In genomic region chr5:178127300-178128009, GRCh38 we compare ENCODE assay signal across 14 cellular contexts. TPM values are rescaled to one million over a fixed set of nuclear protein-coding genes. Genes with fewer than 3 reads are reported as not detected.
DNase-seq lines count a peak whose midpoint lies in the region; ATAC-seq, FAIRE-seq and TF ChIP-seq lines count a peak whose summit lies in the region.
"Not testable (repeated sequence)": the region's sequence is repeated elsewhere in the genome, so short reads cannot be mapped to it uniquely, and the experiment has no call there.
"Had no signal": no experiment of that assay in that cellular context is flagged by ENCODE, and none has a peak within 500 bp of the region (broad histone marks: within the 10 kb centered on the region; RNA-seq: fewer than 3 reads in every experiment).

No MANE protein-coding gene starts in this region.

- WGBS in K562 (ENCODE audit: insufficient coverage, low coverage, missing lambda C conversion rate): 7% methylated on average over 14 of the region's 14 CpGs
- WGBS in trophoblast cell (ENCODE audit: extremely low coverage, insufficient coverage, insufficient read length): no CpG with 5 or more reads among the region's 14 CpGs

- H3K27ac Mint-ChIP-seq in CD4-positive, alpha-beta T cell: not testable (repeated sequence)
- H3K27ac Mint-ChIP-seq in T-helper 17 cell: peak overlapping the region; percentile 39

- H2AK5ac ChIP-seq in trophoblast cell (ENCODE audit: low read length): peak overlapping the region; percentile 65

- POLR2A ChIA-PET in CD4-positive, alpha-beta T cell (lab: Charles Lee): not testable (repeated sequence)
- POLR2A ChIA-PET in K562 (lab: Yijun Ruan, JAX): interaction anchor here (0.9 kb wide), 2 partner anchors 14 to 52 kb away, joined by 3 to 4 read pairs; partner anchors contain the start of gene N4BP3

- not testable (repeated sequence) for H3K27me3 Mint-ChIP-seq in CD4-positive, alpha-beta T cell; T-helper 17 cell

- H2BK12ac ChIP-seq in trophoblast cell (ENCODE audit: low read length): peak overlapping the region; percentile 34

- H3K36me3 ChIP-seq in HUES48 (ENCODE audit: control insufficient read depth, insufficient read depth, low read length): peaks cover 16% of the 10 kb centered on the region
- peaks cover 11% of the 10 kb centered on the region; the same call in 2 of the 3 replicates for H3K36me3 ChIP-seq in K562 (ENCODE audit: control insufficient read depth, insufficient read depth, low read length)
- not testable (repeated sequence) for H3K36me3 ChIP-seq in left ventricle myocardium inferior; lower lobe of right lung; trophoblast cell (ENCODE audit: control insufficient read depth in 1 of 2, insufficient read depth in 2 of 2, low read length in 2 of 2)

- not testable (repeated sequence) for H3K9me3 Mint-ChIP-seq in CD4-positive, alpha-beta T cell

- not testable (repeated sequence) for H4K12ac ChIP-seq in trophoblast cell (ENCODE audit: low read depth, low read length)

- peak overlapping the region; percentile 48 for H3K9ac ChIP-seq in HUES48 (ENCODE audit: low read depth, low read length)
- H3K9ac ChIP-seq in K562 (ENCODE audit: insufficient read depth in 1 of 2, low read depth in 2 of 2, low read length in 2 of 2): peak overlapping the region; percentile 60 to 84
- not testable (repeated sequence) for H3K9ac ChIP-seq in trophoblast cell (ENCODE audit: low read length)

- peak overlapping the region; percentile 75 for H2AFZ ChIP-seq in K562 (ENCODE audit: low read depth, low read length)
- not testable (repeated sequence) for H2AFZ ChIP-seq in trophoblast cell (ENCODE audit: insufficient read depth, low read length, poor library complexity)

- not testable (repeated sequence) for H3K23ac ChIP-seq in trophoblast cell (ENCODE audit: low read length)

- peaks cover 14% of the 10 kb centered on the region for H3K4me1 Mint-ChIP-seq in CD4-positive, alpha-beta T cell (ENCODE audit: low read depth)
- H3K4me1 Mint-ChIP-seq in T-helper 17 cell: peaks cover 11% of the 10 kb centered on the region

- not testable (repeated sequence) for H3K14ac ChIP-seq in trophoblast cell (ENCODE audit: low read length)

- H3K36me3 Mint-ChIP-seq in CD4-positive, alpha-beta T cell (ENCODE audit: low read depth); T-helper 17 cell (ENCODE audit: low read depth): not testable (repeated sequence)

- not testable (repeated sequence) for H2BK5ac ChIP-seq in trophoblast cell (ENCODE audit: low read depth, low read length, poor library complexity)

- H3K27ac ChIP-seq in CD4-positive, alpha-beta T cell (ENCODE audit: low read depth, low read length); trophoblast cell (ENCODE audit: low read depth, low read length): not testable (repeated sequence)
- H3K27ac ChIP-seq in HUES48 (ENCODE audit: low read depth, low read length): peak overlapping the region; percentile 97
- peak overlapping the region; percentile 88 for H3K27ac ChIP-seq in K562 (ENCODE audit: extremely low read depth, low read depth, low read length)
- H3K27ac ChIP-seq in left ventricle myocardium inferior (replicated peaks): peak overlapping the region; percentile 70
- peak overlapping the region; percentile 36 for H3K27ac ChIP-seq in lower lobe of right lung

- peaks cover 14% of the 10 kb centered on the region for H3K79me1 ChIP-seq in trophoblast cell (ENCODE audit: low read length)

- 0 out of 4 replicates have a peak, but pooled peaks of 1 of the 2 experiments have one; percentile 4 for TF ChIP-seq RAD21 in K562 (CRISPR knock-in tag; conservative IDR thresholded peaks at IDR 0.05 in 1 of 2, IDR thresholded peaks at IDR 0.05 in 1 of 2)

- DNase-seq in CD4-positive, alpha-beta T cell; T-helper 17 cell; left ventricle myocardium inferior; lower lobe of right lung: not testable (repeated sequence)
- DNase-seq in NCI-H226 (peak; percentile 16), K562 (ENCODE audit: extremely low read depth in 1 of 4, low spot score in 3 of 4) (peak; percentile 70 to 94 (median 78)), trophoblast cell (peak in 1 of 2 donors; percentile 57)

- H3K18ac ChIP-seq in trophoblast cell (ENCODE audit: low read length): not testable (repeated sequence)

- peak overlapping the region; percentile 72 for H3K4me3 Mint-ChIP-seq in CD4-positive, alpha-beta T cell
- H3K4me3 Mint-ChIP-seq in T-helper 17 cell: not testable (repeated sequence)

- not testable (repeated sequence) for TF ChIP-seq POLR2A in K562 (conservative IDR thresholded peaks at IDR 0.05)

- BruUV-seq in K562 (replicated peaks; lab: Mats Ljungman, UMichigan): not testable (repeated sequence)

- H3K4me3 ChIP-seq in HUES48 (ENCODE audit: low read depth, low read length); K562; left ventricle myocardium inferior; lower lobe of right lung; trophoblast cell (ENCODE audit: low read depth, low read length): not testable (repeated sequence)

- FAIRE-seq in K562 (lab: Jason Lieb, UNC): peak; percentile 98

- H2BK120ac ChIP-seq in trophoblast cell (ENCODE audit: insufficient read depth, low read length, poor library complexity): peak overlapping the region; percentile 46

- ATAC-seq in CD4-positive, alpha-beta T cell (ENCODE audit: poor library complexity); T-helper 17 cell; lower lobe of right lung: not testable (repeated sequence)
- ATAC-seq in K562: peak; percentile 77

- H3K27me3 ChIP-seq in CD4-positive, alpha-beta T cell (ENCODE audit: control insufficient read depth, insufficient read depth, low read length); HUES48 (ENCODE audit: control insufficient read depth, insufficient read depth, low read length); K562 (ENCODE audit: control insufficient read depth in 2 of 2, insufficient read depth in 2 of 2, low read length in 2 of 2); left ventricle myocardium inferior (ENCODE audit: low read depth); lower lobe of right lung (ENCODE audit: low read depth); trophoblast cell (ENCODE audit: insufficient read depth, low read length): not testable (repeated sequence)

- H3K79me2 ChIP-seq in K562 (ENCODE audit: control insufficient read depth, insufficient read depth, low read length): peaks cover 24% of the 10 kb centered on the region
- not testable (repeated sequence) for H3K79me2 ChIP-seq in trophoblast cell (ENCODE audit: control insufficient read depth, insufficient read depth, low read length, poor library complexity)

- peak; percentile 92 for TF ChIP-seq EP300 in K562 (IDR thresholded peaks at IDR 0.05; ENCODE audit: low read length)

- not testable (repeated sequence) for H3K4ac ChIP-seq in trophoblast cell (ENCODE audit: low read depth, low read length)

- H3K9me1 ChIP-seq in K562 (ENCODE audit: control insufficient read depth, insufficient read depth, low read length): not testable (repeated sequence)

- H3K4me2 ChIP-seq in K562 (ENCODE audit: insufficient read depth, low read length): peak overlapping the region; percentile 57
- H3K4me2 ChIP-seq in trophoblast cell (ENCODE audit: low read length): not testable (repeated sequence)

- CTCF ChIA-PET in CD4-positive, alpha-beta T cell (lab: Charles Lee); K562 (lab: Yijun Ruan, JAX; ENCODE audit: low intra/inter-chr PET ratio): not testable (repeated sequence)

- in situ Hi-C loops in K562 (cut with MboI): not testable (repeated sequence)

- intact Hi-C loops in CD4-positive, alpha-beta T cell (cut with DNase I, micrococcal nuclease); left ventricle myocardium inferior (cut with micrococcal nuclease); lower lobe of right lung (cut with DNase I): not testable (repeated sequence)
- intact Hi-C loops in K562 (cut with micrococcal nuclease): loop anchor here (1.0 kb wide), 1 partner anchor 14 kb away; the partner anchor contains the start of gene N4BP3

- H3K4me1 ChIP-seq in HUES48 (ENCODE audit: control insufficient read depth, insufficient read depth, low read length): peaks cover 31% of the 10 kb centered on the region
- H3K4me1 ChIP-seq in K562 (replicated peaks in 1 of 2; ENCODE audit: control insufficient read depth in 2 of 2, insufficient read depth in 2 of 2, low read length in 2 of 2): peaks cover 31 to 74% of the 10 kb centered on the region in 2 experiments
- peaks cover 62% of the 10 kb centered on the region for H3K4me1 ChIP-seq in left ventricle myocardium inferior
- not testable (repeated sequence) for H3K4me1 ChIP-seq in lower lobe of right lung
- H3K4me1 ChIP-seq in trophoblast cell (ENCODE audit: control insufficient read depth in 1 of 2, insufficient read depth in 2 of 2, low read length in 2 of 2): peaks cover 22 to 28% of the 10 kb centered on the region in 2 experiments

- not testable (repeated sequence) for H4K8ac ChIP-seq in trophoblast cell (ENCODE audit: low read depth, low read length)

- H4K91ac ChIP-seq in trophoblast cell (ENCODE audit: low read depth, low read length): not testable (repeated sequence)

- TF ChIP-seq CTCF in CD4-positive, alpha-beta T cell (IDR thresholded peaks at IDR 0.05); K562 (IDR thresholded peaks at IDR 0.05 in 2 of 3, conservative IDR thresholded peaks at IDR 0.05 in 1 of 3; ENCODE audit: insufficient read depth in 2 of 3, low read depth in 1 of 3, low read length in 3 of 3); left ventricle myocardium inferior (IDR thresholded peaks at IDR 0.05; ENCODE audit: borderline replicate concordance); lower lobe of right lung (IDR thresholded peaks at IDR 0.05): not testable (repeated sequence)

- not testable (repeated sequence) for H3K9me3 ChIP-seq in CD4-positive, alpha-beta T cell (ENCODE audit: control insufficient read depth, low read length); HUES48 (ENCODE audit: control insufficient read depth, insufficient read depth, low read length); T-helper 17 cell (ENCODE audit: control insufficient read depth, low read length, poor library complexity, severe bottlenecking); K562 (replicated peaks; ENCODE audit: control insufficient read depth, insufficient read depth, low read depth, low read length); left ventricle myocardium inferior (replicated peaks); lower lobe of right lung; trophoblast cell (ENCODE audit: insufficient read depth, low read depth, low read length)

- not testable (repeated sequence) for H4K20me1 ChIP-seq in K562 (replicated peaks; ENCODE audit: control insufficient read depth, insufficient read depth, low read length)

RNA-seq across cellular contexts. Expression of gene RMND5B, which starts 3.4 kb away (rescaled TPM):
- total RNA-seq in CD4-positive, alpha-beta T cell: 10 to 100 TPM; 12.0 to 13.8 TPM
- total RNA-seq in T-helper 17 cell: 10 to 100 TPM; 14.7 to 15.3 TPM
- 123 and 227 TPM in 2 replicates for total RNA-seq in K562 (2011; cell fraction: chromatin; rRNA removed; ENCODE audit: low replicate concordance)
- total RNA-seq in K562 (2011; cell fraction: nucleolus; rRNA removed): 112 and 125 TPM in 2 replicates
- total RNA-seq in K562 (2011; cell fraction: nucleoplasm; rRNA removed): 135 and 197 TPM in 2 replicates
- 37.0 and 39.0 TPM in 2 replicates for total RNA-seq in K562 (2014; rRNA removed)
- 16.9 and 21.1 TPM in 2 replicates for total RNA-seq in K562 (2014; rRNA removed; fragmentation: Illumina TruSeq; extraction: Trizol)
- 19.2 and 20.3 TPM in 2 replicates for total RNA-seq in K562 (2015; rRNA removed; fragmentation: Illumina TruSeq; extraction: Trizol)
- total RNA-seq in K562 (2021): 53.6 and 54.8 TPM in 2 replicates
- polyA plus RNA-seq in K562 (2011; rRNA removed): 54.3 and 57.0 TPM in 2 replicates
- 52.6 and 79.7 TPM in 2 replicates for polyA plus RNA-seq in K562 (2011; cell fraction: cytosol; rRNA removed)
- polyA plus RNA-seq in K562 (2011; cell fraction: nucleus; rRNA removed): 95.5 and 159 TPM in 2 replicates
- 47.6 and 49.2 TPM in 2 replicates for polyA plus RNA-seq in K562 (2012)
- polyA plus RNA-seq in K562 (2014; fragmentation: Illumina TruSeq; extraction: Trizol): 28.3 and 36.1 TPM in 2 replicates
- 1 to 10 TPM; 2.6 to 4.4 TPM for polyA plus RNA-seq in K562 (2014; fragmentation: Nextera tagmentation; extraction: Ambion mirVana)
- 44.3 and 45.0 TPM in 2 replicates for polyA plus RNA-seq in K562 (2014; rRNA removed)
- 39.4 and 55.6 TPM in 2 replicates for polyA minus RNA-seq in K562 (2011; rRNA and poly(A)+ RNA removed)
- 23.1 and 24.5 TPM in 2 replicates for polyA minus RNA-seq in K562 (2011; cell fraction: cytosol; rRNA and poly(A)+ RNA removed)
- polyA minus RNA-seq in K562 (2011; cell fraction: nucleus; rRNA and poly(A)+ RNA removed): 43.0 and 45.6 TPM in 2 replicates
- 38.9 TPM for total RNA-seq in left ventricle myocardium inferior
- 38.6 TPM for total RNA-seq in lower lobe of right lung
- polyA plus RNA-seq in trophoblast cell (2013): 12.7 and 13.7 TPM in 2 replicates

RNA-seq across cellular contexts. Expression of gene N4BP3, which starts 14.1 kb away (rescaled TPM):
- 1 to 10 TPM; 3.8 to 4.3 TPM for total RNA-seq in CD4-positive, alpha-beta T cell
- total RNA-seq in T-helper 17 cell (1 to 10 TPM; 8.5 to 9.0 TPM), K562 (2014; rRNA removed) (6.4 and 7.1 TPM in 2 replicates), K562 (2014; rRNA removed; fragmentation: Illumina TruSeq; extraction: Trizol) (0.73 and 1.2 TPM in 2 replicates), K562 (2015; rRNA removed; fragmentation: Illumina TruSeq; extraction: Trizol) (2.4 TPM in 2 replicates), K562 (2021) (6.6 and 7.0 TPM in 2 replicates), left ventricle myocardium inferior (1.8 TPM), lower lobe of right lung (7.9 TPM)
- total RNA-seq in K562 (2011; cell fraction: chromatin; rRNA removed; ENCODE audit: low replicate concordance): 7.7 and 21.3 TPM in 2 replicates
- 14.7 and 14.9 TPM in 2 replicates for total RNA-seq in K562 (2011; cell fraction: nucleolus; rRNA removed)
- 10.3 and 11.8 TPM in 2 replicates for total RNA-seq in K562 (2011; cell fraction: nucleoplasm; rRNA removed)
- polyA plus RNA-seq in K562 (2011; rRNA removed) (3.4 and 3.5 TPM in 2 replicates), K562 (2014; fragmentation: Illumina TruSeq; extraction: Trizol) (1.8 and 3.2 TPM in 2 replicates), K562 (2014; fragmentation: Nextera tagmentation; extraction: Ambion mirVana) (under 1 TPM; 0.06 to 0.10 TPM), K562 (2014; rRNA removed) (4.0 and 4.7 TPM in 2 replicates)
- 3.6 and 8.3 TPM in 2 replicates for polyA plus RNA-seq in K562 (2011; cell fraction: cytosol; rRNA removed)
- polyA plus RNA-seq in K562 (2011; cell fraction: nucleus; rRNA removed): 7.7 and 13.0 TPM in 2 replicates
- polyA plus RNA-seq in K562 (2012): 3.4 and 4.5 TPM in 2 replicates
- 1.9 and 3.2 TPM in 2 replicates for polyA minus RNA-seq in K562 (2011; rRNA and poly(A)+ RNA removed)
- 4.7 and 5.6 TPM in 2 replicates for polyA minus RNA-seq in K562 (2011; cell fraction: cytosol; rRNA and poly(A)+ RNA removed)
- 7.0 and 7.4 TPM in 2 replicates for polyA minus RNA-seq in K562 (2011; cell fraction: nucleus; rRNA and poly(A)+ RNA removed)
- 3.0 and 3.2 TPM in 2 replicates for polyA plus RNA-seq in trophoblast cell (2013)

RNA-seq across cellular contexts. Expression of gene NHP2, which starts 26.2 kb away (rescaled TPM):
- total RNA-seq in CD4-positive, alpha-beta T cell: 10 to 100 TPM; 42.2 to 44.5 TPM
- total RNA-seq in T-helper 17 cell: 10 to 100 TPM; 62.2 to 62.4 TPM
- 43.3 and 92.9 TPM in 2 replicates for total RNA-seq in K562 (2011; cell fraction: chromatin; rRNA removed; ENCODE audit: low replicate concordance)
- total RNA-seq in K562 (2011; cell fraction: nucleolus; rRNA removed): 96.6 and 97.4 TPM in 2 replicates
- 76.8 and 91.9 TPM in 2 replicates for total RNA-seq in K562 (2011; cell fraction: nucleoplasm; rRNA removed)
- total RNA-seq in K562 (2014; rRNA removed): 559 and 622 TPM in 2 replicates
- total RNA-seq in K562 (2014; rRNA removed; fragmentation: Illumina TruSeq; extraction: Trizol): 128 and 144 TPM in 2 replicates
- total RNA-seq in K562 (2015; rRNA removed; fragmentation: Illumina TruSeq; extraction: Trizol): 255 and 258 TPM in 2 replicates
- total RNA-seq in K562 (2021): 304 and 309 TPM in 2 replicates
- 140 and 146 TPM in 2 replicates for polyA plus RNA-seq in K562 (2011; rRNA removed)
- polyA plus RNA-seq in K562 (2011; cell fraction: cytosol; rRNA removed): 191 and 212 TPM in 2 replicates
- polyA plus RNA-seq in K562 (2011; cell fraction: nucleus; rRNA removed): 106 and 110 TPM in 2 replicates
- 178 and 294 TPM in 2 replicates for polyA plus RNA-seq in K562 (2012)
- polyA plus RNA-seq in K562 (2014; fragmentation: Illumina TruSeq; extraction: Trizol): 143 and 312 TPM in 2 replicates
- polyA plus RNA-seq in K562 (2014; fragmentation: Nextera tagmentation; extraction: Ambion mirVana): 100 to 1,000 TPM in 1 of 2 experiments, 10 to 100 TPM in 1; 52.8 to 124 TPM
- 302 and 369 TPM in 2 replicates for polyA plus RNA-seq in K562 (2014; rRNA removed)
- polyA minus RNA-seq in K562 (2011; rRNA and poly(A)+ RNA removed): 66.3 and 75.7 TPM in 2 replicates
- 79.6 and 136 TPM in 2 replicates for polyA minus RNA-seq in K562 (2011; cell fraction: cytosol; rRNA and poly(A)+ RNA removed)
- polyA minus RNA-seq in K562 (2011; cell fraction: nucleus; rRNA and poly(A)+ RNA removed): 44.0 and 63.9 TPM in 2 replicates
- total RNA-seq in left ventricle myocardium inferior: 78.1 TPM
- total RNA-seq in lower lobe of right lung: 57.5 TPM
- 123 TPM in 2 replicates for polyA plus RNA-seq in trophoblast cell (2013)

RNA-seq across cellular contexts. Expression of gene GMCL2, which starts 59.7 kb away (rescaled TPM):
- not detected for total RNA-seq in CD4-positive, alpha-beta T cell
- total RNA-seq in T-helper 17 cell (not detected), K562 (2014; rRNA removed) (not detected in 2 replicates), K562 (2014; rRNA removed; fragmentation: Illumina TruSeq; extraction: Trizol) (0.04 TPM in 1 of 2 replicates, not detected in the other), K562 (2015; rRNA removed; fragmentation: Illumina TruSeq; extraction: Trizol) (not detected in 2 replicates), K562 (2021) (not detected in 2 replicates), left ventricle myocardium inferior (not detected), lower lobe of right lung (not detected)
- 0.14 TPM in 1 of 2 replicates, not detected in the other for total RNA-seq in K562 (2011; cell fraction: chromatin; rRNA removed; ENCODE audit: low replicate concordance)
- not detected in 2 replicates for total RNA-seq in K562 (2011; cell fraction: nucleolus; rRNA removed)
- not detected in 2 replicates for total RNA-seq in K562 (2011; cell fraction: nucleoplasm; rRNA removed)
- polyA plus RNA-seq in K562 (2011; rRNA removed) (0.03 TPM in 1 of 2 replicates, not detected in the other), K562 (2014; fragmentation: Illumina TruSeq; extraction: Trizol) (not detected in 2 replicates), K562 (2014; fragmentation: Nextera tagmentation; extraction: Ambion mirVana) (not detected), K562 (2014; rRNA removed) (not detected in 2 replicates)
- polyA plus RNA-seq in K562 (2011; cell fraction: cytosol; rRNA removed): not detected in 2 replicates
- polyA plus RNA-seq in K562 (2011; cell fraction: nucleus; rRNA removed): not detected in 2 replicates
- polyA plus RNA-seq in K562 (2012): not detected in 2 replicates
- polyA minus RNA-seq in K562 (2011; rRNA and poly(A)+ RNA removed): 0.06 TPM in 1 of 2 replicates, not detected in the other
- not detected in 2 replicates for polyA minus RNA-seq in K562 (2011; cell fraction: cytosol; rRNA and poly(A)+ RNA removed)
- polyA minus RNA-seq in K562 (2011; cell fraction: nucleus; rRNA and poly(A)+ RNA removed): not detected in 2 replicates
- polyA plus RNA-seq in trophoblast cell (2013): not detected in 2 replicates
- total RNA-seq: H7, IMR-90, LHCN-M2, PC-3, SK-MEL-5 had no signal
- polyA plus RNA-seq: A549, IMR-90 had no signal
